ENCODE assay signal across 8 cellular contexts in the genomic region with DNA sequence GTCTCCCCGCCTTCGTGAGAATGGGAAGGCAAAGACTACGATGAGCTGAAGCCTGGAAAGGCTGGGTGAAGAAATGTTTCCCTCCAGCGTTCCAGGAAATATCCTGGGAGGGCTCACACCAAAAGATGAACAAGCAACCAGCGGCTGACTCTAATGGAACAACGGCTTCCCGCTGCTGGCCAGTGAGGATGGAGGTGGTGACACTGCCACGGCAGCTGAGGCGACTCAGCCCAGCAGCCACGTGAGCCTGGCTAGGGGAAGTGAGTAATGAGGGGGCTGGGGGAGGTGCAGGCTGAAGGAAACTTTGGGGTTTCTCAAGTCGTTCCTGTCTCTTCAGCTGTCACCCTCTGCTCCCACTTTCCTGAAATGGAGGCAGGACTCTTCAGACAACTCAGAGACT.
A peak's percentile ranks its signal among the peaks of the same experiment; 100 is the strongest.
DNase-seq lines count a peak whose midpoint lies in the region; ATAC-seq and TF ChIP-seq lines count a peak whose summit lies in the region.

No MANE protein-coding gene starts in this region.

- H3K27ac Mint-ChIP-seq in activated CD4-positive, alpha-beta T cell treated with anti-CD3 and anti-CD28 coated beads for 36 hours, result peak overlapping the region; percentile 26
- H3K27ac Mint-ChIP-seq in activated T-helper 1 cell treated with anti-CD3 and anti-CD28 coated beads, Interleukin-12 subunit alpha, Interleukin-12 subunit beta, Interleukin-2, Interleukin-4 antibody, amounts not matched to agents 30 ng/mL and 10 ng/mL and 1 ng/mL, durations not matched to agents 14 hours and 24 hours and 36 hours, result peak overlapping the region; percentile 67

- intact Hi-C loops in activated CD4-positive, alpha-beta T cell treated with anti-CD3 and anti-CD28 coated beads for 36 hours (cut with DNase I, micrococcal nuclease), result loop anchor here in 1 of 2 experiments (5.0 kb wide), 1 partner anchor 112 kb away; no protein-coding TSS in a partner anchor
- intact Hi-C loops in activated T-helper 1 cell treated with anti-CD3 and anti-CD28 coated beads, Interleukin-12 subunit alpha, Interleukin-12 subunit beta, Interleukin-2, Interleukin-4 antibody, amounts not matched to agents 30 ng/mL and 10 ng/mL and 1 ng/mL, durations not matched to agents 14 hours and 24 hours and 36 hours (cut with micrococcal nuclease), result loop anchor here (1.0 kb wide), 1 partner anchor 12 kb away; no protein-coding TSS in a partner anchor
- intact Hi-C loops in upper lobe of right lung (cut with DNase I), result no loop called here

- H3K4me1 Mint-ChIP-seq in activated CD4-positive, alpha-beta T cell treated with anti-CD3 and anti-CD28 coated beads for 36 hours, result peaks cover 32% of the 10 kb centered on the region
- H3K4me1 Mint-ChIP-seq in activated T-helper 1 cell treated with anti-CD3 and anti-CD28 coated beads, Interleukin-12 subunit alpha, Interleukin-12 subunit beta, Interleukin-2, Interleukin-4 antibody, amounts not matched to agents 30 ng/mL and 10 ng/mL and 1 ng/mL, durations not matched to agents 14 hours and 24 hours and 36 hours (ENCODE audit: low read depth), result peaks cover 34% of the 10 kb centered on the region

- H3K36me3 Mint-ChIP-seq in activated CD4-positive, alpha-beta T cell treated with anti-CD3 and anti-CD28 coated beads for 36 hours (ENCODE audit: low read depth), result peaks cover 9% of the 10 kb centered on the region
- peaks cover 2% of the 10 kb centered on the region for H3K36me3 Mint-ChIP-seq in activated T-helper 1 cell treated with anti-CD3 and anti-CD28 coated beads, Interleukin-12 subunit alpha, Interleukin-12 subunit beta, Interleukin-2, Interleukin-4 antibody, amounts not matched to agents 30 ng/mL and 10 ng/mL and 1 ng/mL, durations not matched to agents 14 hours and 24 hours and 36 hours (ENCODE audit: low read depth)

- H3K36me3 ChIP-seq in lung (ENCODE audit: control insufficient read depth in 2 of 2, insufficient read depth in 2 of 2, low read length in 2 of 2) (no peaks in the 10 kb centered on the region), upper lobe of right lung (no peaks in the 10 kb centered on the region)

- H3K27ac ChIP-seq in lung (ENCODE audit: low read depth in 1 of 2, low read length in 1 of 2) (no peak overlapping the region), upper lobe of right lung (no peak overlapping the region)

- TF ChIP-seq CTCF in lung (IDR thresholded peaks at IDR 0.05; ENCODE audit: control extremely low read depth, extremely low read depth) (no peak), upper lobe of right lung (IDR thresholded peaks at IDR 0.05) (no peak)

- peak; percentile 94 for ATAC-seq in activated CD4-positive, alpha-beta T cell treated with anti-CD3 and anti-CD28 coated beads for 36 hours
- ATAC-seq in lung (ENCODE audit: insufficient read depth, low FRiP score), result peak; percentile 68
- peak; percentile 92 for ATAC-seq in upper lobe of right lung
- ATAC-seq in GM18873 (IDR thresholded peaks at IDR 0.05; ENCODE audit: low FRiP score, unreplicated experiment), result no peak

- peaks cover 5 to 8% of the 10 kb centered on the region in 2 donors for H3K4me1 ChIP-seq in lung (ENCODE audit: control insufficient read depth in 2 of 2, insufficient read depth in 2 of 2, low read length in 2 of 2)
- peaks cover 5% of the 10 kb centered on the region for H3K4me1 ChIP-seq in upper lobe of right lung

- no peaks in the 10 kb centered on the region for H3K9me3 Mint-ChIP-seq in activated CD4-positive, alpha-beta T cell treated with anti-CD3 and anti-CD28 coated beads for 36 hours (ENCODE audit: low read depth)
- no peaks in the 10 kb centered on the region for H3K9me3 Mint-ChIP-seq in activated T-helper 1 cell treated with anti-CD3 and anti-CD28 coated beads, Interleukin-12 subunit alpha, Interleukin-12 subunit beta, Interleukin-2, Interleukin-4 antibody, amounts not matched to agents 30 ng/mL and 10 ng/mL and 1 ng/mL, durations not matched to agents 14 hours and 24 hours and 36 hours

- CTCF ChIA-PET in activated CD4-positive, alpha-beta T cell treated with anti-CD3 and anti-CD28 coated beads for 36 hours (lab: Charles Lee), result interaction anchor here (0.5 to 1.3 kb wide), 5 partner anchors 30 to 1059 kb away, joined by 3 read pairs; no protein-coding TSS in a partner anchor

- no peak overlapping the region for H3K4me3 Mint-ChIP-seq in activated CD4-positive, alpha-beta T cell treated with anti-CD3 and anti-CD28 coated beads for 36 hours
- peak overlapping the region; percentile 37 for H3K4me3 Mint-ChIP-seq in activated T-helper 1 cell treated with anti-CD3 and anti-CD28 coated beads, Interleukin-12 subunit alpha, Interleukin-12 subunit beta, Interleukin-2, Interleukin-4 antibody, amounts not matched to agents 30 ng/mL and 10 ng/mL and 1 ng/mL, durations not matched to agents 14 hours and 24 hours and 36 hours

- WGBS in lung, 2 donors, result 35 to 54% methylated on average over 11 of the region's 11 CpGs

- DNase-seq in activated CD4-positive, alpha-beta T cell treated with anti-CD3 and anti-CD28 coated beads for 36 hours, result peak; percentile 78
- DNase-seq in activated CD4-positive, alpha-beta T cell treated with anti-CD3 and anti-CD28 coated beads for 1 hour, result no peak
- DNase-seq in HS-27A (ENCODE audit: low read depth), result peak; percentile 26
- no peak for DNase-seq in activated T-helper 1 cell treated with anti-CD3 and anti-CD28 coated beads, Interleukin-12 subunit alpha, Interleukin-12 subunit beta, Interleukin-2, Interleukin-4 antibody, amounts not matched to agents 30 ng/mL and 10 ng/mL and 1 ng/mL, durations not matched to agents 14 hours and 24 hours and 36 hours (ENCODE audit: low spot score)
- peak; percentile 39 for DNase-seq in lung (ENCODE audit: low spot score)
- peak; percentile 82 for DNase-seq in upper lobe of right lung
- no peak for DNase-seq in NCI-H510A (lab: John Stamatoyannopoulos, UW)

- no peaks in the 10 kb centered on the region for H3K27me3 Mint-ChIP-seq in activated CD4-positive, alpha-beta T cell treated with anti-CD3 and anti-CD28 coated beads for 36 hours
- H3K27me3 Mint-ChIP-seq in activated T-helper 1 cell treated with anti-CD3 and anti-CD28 coated beads, Interleukin-12 subunit alpha, Interleukin-12 subunit beta, Interleukin-2, Interleukin-4 antibody, amounts not matched to agents 30 ng/mL and 10 ng/mL and 1 ng/mL, durations not matched to agents 14 hours and 24 hours and 36 hours (ENCODE audit: insufficient read depth), result no peaks in the 10 kb centered on the region

- POLR2A ChIA-PET in activated CD4-positive, alpha-beta T cell treated with anti-CD3 and anti-CD28 coated beads for 36 hours (lab: Charles Lee), result no interaction called here

- H3K9me3 ChIP-seq in lung (ENCODE audit: control insufficient read depth in 2 of 2, insufficient read depth in 1 of 2, low read length in 1 of 2) (no peaks in the 10 kb centered on the region), upper lobe of right lung (no peaks in the 10 kb centered on the region)

- H3K4me3 ChIP-seq in lung (no peak overlapping the region), upper lobe of right lung (no peak overlapping the region)

- H3K27me3 ChIP-seq in lung (ENCODE audit: control insufficient read depth, insufficient read depth) (no peaks in the 10 kb centered on the region), upper lobe of right lung (no peaks in the 10 kb centered on the region)

Comparison
In these comparisons a context has a peak if more than half of its experiments do, and no peak if none do; other contexts are left out.
1. DNase-seq: peak in activated CD4-positive, alpha-beta T cell treated with anti-CD3 and anti-CD28 coated beads for 36 hours (single experiment), HS-27A (single experiment), lung (single experiment) and upper lobe of right lung (single experiment); none in activated CD4-positive, alpha-beta T cell treated with anti-CD3 and anti-CD28 coated beads for 1 hour (single experiment), activated T-helper 1 cell treated with anti-CD3 and anti-CD28 coated beads, Interleukin-12 subunit alpha, Interleukin-12 subunit beta, Interleukin-2, Interleukin-4 antibody, amounts not matched to agents 30 ng/mL and 10 ng/mL and 1 ng/mL, durations not matched to agents 14 hours and 24 hours and 36 hours (single experiment) and NCI-H510A (single experiment).